11 cellular contexts compared by ENCODE assay signal in genomic region chr2:121944072-121944829, GRCh38.
A peak's percentile ranks its signal among the peaks of the same experiment; 100 is the strongest.
DNase-seq lines count a peak whose midpoint lies in the region; ATAC-seq, FAIRE-seq and TF ChIP-seq lines count a peak whose summit lies in the region.
"Had no signal": no experiment of that assay in that cellular context is flagged by ENCODE, and none has a peak within 500 bp of the region (broad histone marks: within the 10 kb centered on the region; RNA-seq: fewer than 3 reads in every experiment).

No MANE protein-coding gene starts in this region.

- no peaks in the 10 kb centered on the region for H3K9me3 ChIP-seq in lung (ENCODE audit: control insufficient read depth in 2 of 2, insufficient read depth in 1 of 2, low read length in 1 of 2)
- H3K9me3 ChIP-seq: breast epithelium had no signal

- DNase-seq in AG20443 (ENCODE audit: low spot score) (peak; percentile 90), M059J (ENCODE audit: low read depth) (peak; percentile 73), bronchial epithelial cell (ENCODE audit: low read depth) (peak; percentile 84), lung (ENCODE audit: low spot score) (no peak), T-cell (no peak), NCI-H1092 treated with DMSO at 0.1 percent for 48 hours (lab: John Stamatoyannopoulos, UW) (no peak)
- DNase-seq in activated T-cell treated with anti-CD3 and anti-CD28 coated beads, Interleukin-2, amount 50 U/mL, for 48 hours, result no peak
- DNase-seq: activated CD4-positive, alpha-beta T cell treated with anti-CD3 and anti-CD28 coated beads, Interleukin-2, amount 50 U/mL, for 48 hours; NCI-H524 had no signal

- no peak overlapping the region for H3K4me3 Mint-ChIP-seq in T-cell

- no peaks in the 10 kb centered on the region for H3K4me1 Mint-ChIP-seq in T-cell

- H3K27me3 ChIP-seq in bronchial epithelial cell (ENCODE audit: control insufficient read depth, insufficient read depth, low read length), result no peaks in the 10 kb centered on the region
- H3K27me3 ChIP-seq in lung (ENCODE audit: control insufficient read depth, insufficient read depth), result no peaks in the 10 kb centered on the region
- H3K27me3 ChIP-seq: breast epithelium had no signal

- no peaks in the 10 kb centered on the region for H3K4me1 ChIP-seq in lung (ENCODE audit: control insufficient read depth in 2 of 2, insufficient read depth in 2 of 2, low read length in 2 of 2)

- TF ChIP-seq CTCF in bronchial epithelial cell (IDR thresholded peaks at IDR 0.05; ENCODE audit: insufficient read depth, low read length, severe bottlenecking), result no peak
- no peak for TF ChIP-seq CTCF in lung (IDR thresholded peaks at IDR 0.05; ENCODE audit: control extremely low read depth, extremely low read depth)

- H3K27me3 Mint-ChIP-seq in T-cell, result peaks cover 0 to 16% of the 10 kb centered on the region in 2 donors

- H3K36me3 ChIP-seq in bronchial epithelial cell (ENCODE audit: control insufficient read depth, insufficient read depth, low read length) (no peaks in the 10 kb centered on the region), lung (ENCODE audit: control insufficient read depth in 2 of 2, insufficient read depth in 2 of 2, low read length in 2 of 2) (no peaks in the 10 kb centered on the region)
- H3K36me3 ChIP-seq: breast epithelium had no signal

- H3K4me3 ChIP-seq in bronchial epithelial cell (ENCODE audit: low read depth, low read length) (no peak overlapping the region), lung (no peak overlapping the region)
- H3K4me3 ChIP-seq: breast epithelium had no signal

- H3K9me3 Mint-ChIP-seq in T-cell, result no peaks in the 10 kb centered on the region

- H3K27ac Mint-ChIP-seq in T-cell, result no peak overlapping the region

- CTCF ChIA-PET in T-cell (lab: Charles Lee), result no interaction called here

- WGBS in lung, 2 donors, result 54 to 57% methylated on average over 7 of the region's 7 CpGs

- H3K36me3 Mint-ChIP-seq in T-cell, result no peaks in the 10 kb centered on the region

- peak; percentile 47 for FAIRE-seq in bronchial epithelial cell (lab: Jason Lieb, UNC)

- POLR2A ChIA-PET in T-cell (lab: Charles Lee), result no interaction called here

- H3K27ac ChIP-seq in lung (ENCODE audit: low read depth in 1 of 2, low read length in 1 of 2), result no peak overlapping the region
- H3K27ac ChIP-seq: breast epithelium had no signal

- peak; percentile 58 for ATAC-seq in lung (ENCODE audit: insufficient read depth, low FRiP score)
- no peak for ATAC-seq in T-cell (replicated peaks in 1 of 4)
- no peak for ATAC-seq in GM21423 (IDR thresholded peaks at IDR 0.05; ENCODE audit: unreplicated experiment)

Comparison
In these comparisons a context has a peak if more than half of its experiments do, and no peak if none do; other contexts are left out.
1. DNase-seq: peak in AG20443 (single experiment), M059J (single experiment) and bronchial epithelial cell (single experiment); none in lung (single experiment), activated T-cell treated with anti-CD3 and anti-CD28 coated beads, Interleukin-2, amount 50 U/mL, for 48 hours (0 of 2), T-cell (0 of 34) and NCI-H1092 treated with DMSO at 0.1 percent for 48 hours (single experiment).